In genomic region chr13:98202026-98202425, GRCh38 we compare ENCODE assay signal across 1 cellular context.
A peak's percentile ranks its signal among the peaks of the same experiment; 100 is the strongest.
TF ChIP-seq lines count a peak whose summit lies in the region.

No MANE protein-coding gene starts in this region.

TF ChIP-seq in HepG2, 621 proteins besides CTCF, POLR2A, EP300 and RAD21 (continued from another document and continues in another):
- TF ChIP-seq, protein P1, sequence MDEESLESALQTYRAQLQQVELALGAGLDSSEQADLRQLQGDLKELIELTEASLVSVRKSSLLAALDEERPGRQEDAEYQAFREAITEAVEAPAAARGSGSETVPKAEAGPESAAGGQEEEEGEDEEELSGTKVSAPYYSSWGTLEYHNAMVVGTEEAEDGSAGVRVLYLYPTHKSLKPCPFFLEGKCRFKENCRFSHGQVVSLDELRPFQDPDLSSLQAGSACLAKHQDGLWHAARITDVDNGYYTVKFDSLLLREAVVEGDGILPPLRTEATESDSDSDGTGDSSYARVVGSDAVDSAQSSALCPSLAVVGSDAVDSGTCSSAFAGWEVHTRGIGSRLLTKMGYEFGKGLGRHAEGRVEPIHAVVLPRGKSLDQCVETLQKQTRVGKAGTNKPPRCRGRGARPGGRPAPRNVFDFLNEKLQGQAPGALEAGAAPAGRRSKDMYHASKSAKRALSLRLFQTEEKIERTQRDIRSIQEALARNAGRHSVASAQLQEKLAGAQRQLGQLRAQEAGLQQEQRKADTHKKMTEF (CRISPR knock-in tag; IDR thresholded peaks at IDR 0.05) = 0 out of 2 replicates have a peak, but pooled peaks have one; percentile 30
- no peak for TF ChIP-seq CCDC6 (CRISPR knock-in tag; IDR thresholded peaks at IDR 0.05)
- peak; percentile 69; the same call in 1 of the 2 replicates for TF ChIP-seq ZBTB37 (CRISPR knock-in tag; IDR thresholded peaks at IDR 0.05)
- TF ChIP-seq, protein P2, sequence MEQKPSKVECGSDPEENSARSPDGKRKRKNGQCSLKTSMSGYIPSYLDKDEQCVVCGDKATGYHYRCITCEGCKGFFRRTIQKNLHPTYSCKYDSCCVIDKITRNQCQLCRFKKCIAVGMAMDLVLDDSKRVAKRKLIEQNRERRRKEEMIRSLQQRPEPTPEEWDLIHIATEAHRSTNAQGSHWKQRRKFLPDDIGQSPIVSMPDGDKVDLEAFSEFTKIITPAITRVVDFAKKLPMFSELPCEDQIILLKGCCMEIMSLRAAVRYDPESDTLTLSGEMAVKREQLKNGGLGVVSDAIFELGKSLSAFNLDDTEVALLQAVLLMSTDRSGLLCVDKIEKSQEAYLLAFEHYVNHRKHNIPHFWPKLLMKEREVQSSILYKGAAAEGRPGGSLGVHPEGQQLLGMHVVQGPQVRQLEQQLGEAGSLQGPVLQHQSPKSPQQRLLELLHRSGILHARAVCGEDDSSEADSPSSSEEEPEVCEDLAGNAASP (CRISPR knock-in tag; IDR thresholded peaks at IDR 0.05; ENCODE audit: borderline replicate concordance) = peak; percentile 23; the same call in 1 of the 2 replicates
- TF ChIP-seq DPF2 (CRISPR knock-in tag; IDR thresholded peaks at IDR 0.05; ENCODE audit: borderline replicate concordance, low read depth) = 0 out of 2 replicates have a peak, but pooled peaks have one; percentile 46
- peak; percentile 73 for TF ChIP-seq GATAD2A (CRISPR knock-in tag; IDR thresholded peaks at IDR 0.05)
- peak; percentile 20; the same call in 1 of the 2 replicates for TF ChIP-seq MYC (CRISPR knock-in tag; IDR thresholded peaks at IDR 0.05; ENCODE audit: borderline replicate concordance)
- TF ChIP-seq HNF4G (IDR thresholded peaks at IDR 0.05; ENCODE audit: borderline replicate concordance, low read depth, low read length) = peak; percentile 92
- peak; percentile 37; the same call in 1 of the 2 replicates for TF ChIP-seq HNF4G (CRISPR knock-in tag; IDR thresholded peaks at IDR 0.05; ENCODE audit: borderline replicate concordance, low read depth)
- TF ChIP-seq, protein P3, sequence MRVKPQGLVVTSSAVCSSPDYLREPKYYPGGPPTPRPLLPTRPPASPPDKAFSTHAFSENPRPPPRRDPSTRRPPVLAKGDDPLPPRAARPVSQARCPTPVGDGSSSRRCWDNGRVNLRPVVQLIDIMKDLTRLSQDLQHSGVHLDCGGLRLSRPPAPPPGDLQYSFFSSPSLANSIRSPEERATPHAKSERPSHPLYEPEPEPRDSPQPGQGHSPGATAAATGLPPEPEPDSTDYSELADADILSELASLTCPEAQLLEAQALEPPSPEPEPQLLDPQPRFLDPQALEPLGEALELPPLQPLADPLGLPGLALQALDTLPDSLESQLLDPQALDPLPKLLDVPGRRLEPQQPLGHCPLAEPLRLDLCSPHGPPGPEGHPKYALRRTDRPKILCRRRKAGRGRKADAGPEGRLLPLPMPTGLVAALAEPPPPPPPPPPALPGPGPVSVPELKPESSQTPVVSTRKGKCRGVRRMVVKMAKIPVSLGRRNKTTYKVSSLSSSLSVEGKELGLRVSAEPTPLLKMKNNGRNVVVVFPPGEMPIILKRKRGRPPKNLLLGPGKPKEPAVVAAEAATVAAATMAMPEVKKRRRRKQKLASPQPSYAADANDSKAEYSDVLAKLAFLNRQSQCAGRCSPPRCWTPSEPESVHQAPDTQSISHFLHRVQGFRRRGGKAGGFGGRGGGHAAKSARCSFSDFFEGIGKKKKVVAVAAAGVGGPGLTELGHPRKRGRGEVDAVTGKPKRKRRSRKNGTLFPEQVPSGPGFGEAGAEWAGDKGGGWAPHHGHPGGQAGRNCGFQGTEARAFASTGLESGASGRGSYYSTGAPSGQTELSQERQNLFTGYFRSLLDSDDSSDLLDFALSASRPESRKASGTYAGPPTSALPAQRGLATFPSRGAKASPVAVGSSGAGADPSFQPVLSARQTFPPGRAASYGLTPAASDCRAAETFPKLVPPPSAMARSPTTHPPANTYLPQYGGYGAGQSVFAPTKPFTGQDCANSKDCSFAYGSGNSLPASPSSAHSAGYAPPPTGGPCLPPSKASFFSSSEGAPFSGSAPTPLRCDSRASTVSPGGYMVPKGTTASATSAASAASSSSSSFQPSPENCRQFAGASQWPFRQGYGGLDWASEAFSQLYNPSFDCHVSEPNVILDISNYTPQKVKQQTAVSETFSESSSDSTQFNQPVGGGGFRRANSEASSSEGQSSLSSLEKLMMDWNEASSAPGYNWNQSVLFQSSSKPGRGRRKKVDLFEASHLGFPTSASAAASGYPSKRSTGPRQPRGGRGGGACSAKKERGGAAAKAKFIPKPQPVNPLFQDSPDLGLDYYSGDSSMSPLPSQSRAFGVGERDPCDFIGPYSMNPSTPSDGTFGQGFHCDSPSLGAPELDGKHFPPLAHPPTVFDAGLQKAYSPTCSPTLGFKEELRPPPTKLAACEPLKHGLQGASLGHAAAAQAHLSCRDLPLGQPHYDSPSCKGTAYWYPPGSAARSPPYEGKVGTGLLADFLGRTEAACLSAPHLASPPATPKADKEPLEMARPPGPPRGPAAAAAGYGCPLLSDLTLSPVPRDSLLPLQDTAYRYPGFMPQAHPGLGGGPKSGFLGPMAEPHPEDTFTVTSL (CRISPR knock-in tag; IDR thresholded peaks at IDR 0.05; ENCODE audit: borderline replicate concordance) = peak; percentile 51; the same call in 1 of the 2 replicates
- no peak for TF ChIP-seq ZNF235 (CRISPR knock-in tag; IDR thresholded peaks at IDR 0.05; ENCODE audit: borderline replicate concordance)
- TF ChIP-seq ATF7 (IDR thresholded peaks at IDR 0.05) = no peak
- peak; percentile 34; the same call in 1 of the 2 replicates for TF ChIP-seq ATF7 (CRISPR knock-in tag; IDR thresholded peaks at IDR 0.05)
- peak; percentile 67; the same call in 1 of the 2 replicates for TF ChIP-seq PATZ1 (CRISPR knock-in tag; IDR thresholded peaks at IDR 0.05)
- peak; percentile 51; the same call in 1 of the 2 replicates for TF ChIP-seq ZBTB38 (CRISPR knock-in tag; IDR thresholded peaks at IDR 0.05)
- peak; percentile 84 for TF ChIP-seq SALL1 (CRISPR knock-in tag; IDR thresholded peaks at IDR 0.05)
- TF ChIP-seq ZNF572 (CRISPR knock-in tag; IDR thresholded peaks at IDR 0.05) = no peak
- no peak for TF ChIP-seq CENPX (CRISPR knock-in tag; IDR thresholded peaks at IDR 0.05)
- TF ChIP-seq NONO (IDR thresholded peaks at IDR 0.05) = no peak
- TF ChIP-seq NONO (CRISPR knock-in tag; conservative IDR thresholded peaks at IDR 0.05) = no peak
- no peak for TF ChIP-seq MLXIP (CRISPR knock-in tag; IDR thresholded peaks at IDR 0.05; ENCODE audit: borderline replicate concordance)
- TF ChIP-seq NR3C1 (CRISPR knock-in tag; IDR thresholded peaks at IDR 0.05) = no peak
- TF ChIP-seq SPEN (CRISPR knock-in tag; IDR thresholded peaks at IDR 0.05; ENCODE audit: low read depth) = 0 out of 2 replicates have a peak, but pooled peaks have one; percentile 25
- TF ChIP-seq, protein P4, sequence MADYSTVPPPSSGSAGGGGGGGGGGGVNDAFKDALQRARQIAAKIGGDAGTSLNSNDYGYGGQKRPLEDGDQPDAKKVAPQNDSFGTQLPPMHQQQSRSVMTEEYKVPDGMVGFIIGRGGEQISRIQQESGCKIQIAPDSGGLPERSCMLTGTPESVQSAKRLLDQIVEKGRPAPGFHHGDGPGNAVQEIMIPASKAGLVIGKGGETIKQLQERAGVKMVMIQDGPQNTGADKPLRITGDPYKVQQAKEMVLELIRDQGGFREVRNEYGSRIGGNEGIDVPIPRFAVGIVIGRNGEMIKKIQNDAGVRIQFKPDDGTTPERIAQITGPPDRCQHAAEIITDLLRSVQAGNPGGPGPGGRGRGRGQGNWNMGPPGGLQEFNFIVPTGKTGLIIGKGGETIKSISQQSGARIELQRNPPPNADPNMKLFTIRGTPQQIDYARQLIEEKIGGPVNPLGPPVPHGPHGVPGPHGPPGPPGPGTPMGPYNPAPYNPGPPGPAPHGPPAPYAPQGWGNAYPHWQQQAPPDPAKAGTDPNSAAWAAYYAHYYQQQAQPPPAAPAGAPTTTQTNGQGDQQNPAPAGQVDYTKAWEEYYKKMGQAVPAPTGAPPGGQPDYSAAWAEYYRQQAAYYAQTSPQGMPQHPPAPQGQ (CRISPR knock-in tag; IDR thresholded peaks at IDR 0.05; ENCODE audit: borderline replicate concordance) = no peak
- TF ChIP-seq FOSL2 (CRISPR knock-in tag; IDR thresholded peaks at IDR 0.05) = peak; percentile 34; the same call in 1 of the 2 replicates
- peak; percentile 44; the same call in 1 of the 2 replicates for TF ChIP-seq NCOA2 (CRISPR knock-in tag; IDR thresholded peaks at IDR 0.05)
- TF ChIP-seq KMT2A (CRISPR knock-in tag; IDR thresholded peaks at IDR 0.05) = 0 out of 2 replicates have a peak, but pooled peaks have one; percentile 47
- TF ChIP-seq TEAD3 (CRISPR knock-in tag; optimal IDR thresholded peaks at IDR 0.05; ENCODE audit: borderline replicate concordance) = peak; percentile 52
- no peak for TF ChIP-seq XRCC5 (optimal IDR thresholded peaks at IDR 0.05; ENCODE audit: low read length)
- peak; percentile 51; the same call in 1 of the 2 replicates for TF ChIP-seq ZBTB34 (CRISPR knock-in tag; IDR thresholded peaks at IDR 0.05)
- TF ChIP-seq PHF8 (CRISPR knock-in tag; IDR thresholded peaks at IDR 0.05) = no peak
- TF ChIP-seq, protein P5, sequence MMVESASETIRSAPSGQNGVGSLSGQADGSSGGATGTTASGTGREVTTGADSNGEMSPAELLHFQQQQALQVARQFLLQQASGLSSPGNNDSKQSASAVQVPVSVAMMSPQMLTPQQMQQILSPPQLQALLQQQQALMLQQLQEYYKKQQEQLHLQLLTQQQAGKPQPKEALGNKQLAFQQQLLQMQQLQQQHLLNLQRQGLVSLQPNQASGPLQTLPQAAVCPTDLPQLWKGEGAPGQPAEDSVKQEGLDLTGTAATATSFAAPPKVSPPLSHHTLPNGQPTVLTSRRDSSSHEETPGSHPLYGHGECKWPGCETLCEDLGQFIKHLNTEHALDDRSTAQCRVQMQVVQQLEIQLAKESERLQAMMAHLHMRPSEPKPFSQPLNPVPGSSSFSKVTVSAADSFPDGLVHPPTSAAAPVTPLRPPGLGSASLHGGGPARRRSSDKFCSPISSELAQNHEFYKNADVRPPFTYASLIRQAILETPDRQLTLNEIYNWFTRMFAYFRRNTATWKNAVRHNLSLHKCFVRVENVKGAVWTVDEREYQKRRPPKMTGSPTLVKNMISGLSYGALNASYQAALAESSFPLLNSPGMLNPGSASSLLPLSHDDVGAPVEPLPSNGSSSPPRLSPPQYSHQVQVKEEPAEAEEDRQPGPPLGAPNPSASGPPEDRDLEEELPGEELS (CRISPR knock-in tag; IDR thresholded peaks at IDR 0.05) = 0 out of 2 replicates have a peak, but pooled peaks have one; percentile 32
- no peak for TF ChIP-seq TCF7 (IDR thresholded peaks at IDR 0.05; ENCODE audit: low read depth)
- TF ChIP-seq ZNF792 (CRISPR knock-in tag; IDR thresholded peaks at IDR 0.05) = 0 out of 2 replicates have a peak, but pooled peaks have one; percentile 18
- peak; percentile 57 for TF ChIP-seq MED1 (CRISPR knock-in tag; IDR thresholded peaks at IDR 0.05)
- TF ChIP-seq SOX13 (IDR thresholded peaks at IDR 0.05) = no peak
- peak in 1 of 2 experiments; percentile 37; a peak in 1 of 4 replicates for TF ChIP-seq SOX13 (CRISPR knock-in tag; conservative IDR thresholded peaks at IDR 0.05 in 1 of 2, IDR thresholded peaks at IDR 0.05 in 1 of 2)
- TF ChIP-seq ZFY (CRISPR knock-in tag; IDR thresholded peaks at IDR 0.05) = no peak
- peak; percentile 77 for TF ChIP-seq ETV5 (CRISPR knock-in tag; IDR thresholded peaks at IDR 0.05; ENCODE audit: borderline replicate concordance)
- TF ChIP-seq KLF9 (CRISPR knock-in tag; IDR thresholded peaks at IDR 0.05; ENCODE audit: low read depth) = no peak
- TF ChIP-seq STAG1 (CRISPR knock-in tag; IDR thresholded peaks at IDR 0.05) = no peak; the same call in 1 of the 2 replicates
